15 cellular contexts compared by ENCODE assay signal in genomic region chr1:93575586-93576271, GRCh38.
DNase-seq lines count a peak whose midpoint lies in the region; ATAC-seq and TF ChIP-seq lines count a peak whose summit lies in the region.
"Had no signal": no experiment of that assay in that cellular context is flagged by ENCODE, and none has a peak within 500 bp of the region (broad histone marks: within the 10 kb centered on the region; RNA-seq: fewer than 3 reads in every experiment).

No MANE protein-coding gene starts in this region.

- ATAC-seq in GM18517 (IDR thresholded peaks at IDR 0.05; ENCODE audit: unreplicated experiment) = no peak
- ATAC-seq: HCT116; natural killer cell treated with Interleukin-12 subunit alpha and Interleukin-12 subunit beta and Interleukin-15 and Interleukin-18, amount 100 ng/mL, for 72 hours; stimulated activated naive B cell treated with anti-CD40 and anti-IgM and Interleukin-4, amounts not matched to agents 10 μg/mL and 1 μg/mL and 100 μg/mL, for 72 hours had no signal

- H3K4me3 ChIP-seq in astrocyte of the cerebellum (ENCODE audit: low read depth, low read length) = no peak overlapping the region

- no peak for TF ChIP-seq CTCF in astrocyte of the cerebellum (IDR thresholded peaks at IDR 0.05; ENCODE audit: low read depth, low read length, missing control alignments)

- in situ Hi-C loops in astrocyte of the cerebellum (cut with HindIII; ENCODE audit: low sequenced_read_pairs) = no loop called here

- DNase-seq in DMS79 (lab: John Stamatoyannopoulos, UW) (peak; percentile 81), NCI-H1417 treated with DMSO at 0.1 percent for 48 hours (lab: John Stamatoyannopoulos, UW) (peak; percentile 78), astrocyte of the cerebellum (ENCODE audit: low read depth) (peak; percentile 20), mesenteric fat pad (ENCODE audit: low spot score) (peak; percentile 41), A172 (ENCODE audit: low spot score) (no peak)
- DNase-seq in activated CD4-positive, alpha-beta T cell treated with anti-CD3 and anti-CD28 coated beads for 1 hour = no peak
- no peak for DNase-seq in activated naive CD4-positive, alpha-beta T cell treated with anti-CD3 and anti-CD28 coated beads, Interleukin-2, amount 50 U/mL, for 16 hours
- DNase-seq: activated naive CD4-positive, alpha-beta T cell treated with Interleukin-2 at 50 U/mL for 16 hours; CD4-positive, CD25-positive, alpha-beta regulatory T cell; cortex of kidney; Karpas-422; stimulated activated naive B cell treated with anti-CD40 and anti-IgM and Interleukin-4, amounts not matched to agents 10 μg/mL and 1 μg/mL and 100 μg/mL, for 72 hours had no signal

Comparison
In these comparisons a context has a peak if more than half of its experiments do, and no peak if none do; other contexts are left out.
1. DNase-seq: peak in DMS79 (single experiment), NCI-H1417 treated with DMSO at 0.1 percent for 48 hours (single experiment), astrocyte of the cerebellum (single experiment) and mesenteric fat pad (single experiment); none in activated CD4-positive, alpha-beta T cell treated with anti-CD3 and anti-CD28 coated beads for 1 hour (single experiment), activated naive CD4-positive, alpha-beta T cell treated with anti-CD3 and anti-CD28 coated beads, Interleukin-2, amount 50 U/mL, for 16 hours (single experiment) and A172 (single experiment).